1 cellular context compared by ENCODE assay signal in genomic region chr10:60611291-60611747, GRCh38.
A peak's percentile ranks its signal among the peaks of the same experiment; 100 is the strongest.
TF ChIP-seq lines count a peak whose summit lies in the region.

No MANE protein-coding gene starts in this region.

TF ChIP-seq in K562, 482 proteins besides CTCF, POLR2A, EP300 and RAD21 (continued from another document):
- TF ChIP-seq JUNB (CRISPR knock-in tag; conservative IDR thresholded peaks at IDR 0.05) (0 out of 2 replicates have a peak, but pooled peaks have one; percentile 10), SOX6 (IDR thresholded peaks at IDR 0.05) (peak; percentile 52; the same call in 1 of the 2 replicates), DPF2 (IDR thresholded peaks at IDR 0.05) (no peak)
